Comparison of ENCODE assay signal across 16 cellular contexts in genomic region chr3:145903472-145904013, GRCh38.
"Had no signal": no experiment of that assay in that cellular context is flagged by ENCODE, and none has a peak within 500 bp of the region (broad histone marks: within the 10 kb centered on the region; RNA-seq: fewer than 3 reads in every experiment).

No MANE protein-coding gene starts in this region.

- H3K4me1 ChIP-seq: lower lobe of right lung, parathyroid adenoma had no signal

- H3K36me3 ChIP-seq: esophagus squamous epithelium, lower lobe of right lung had no signal

- FAIRE-seq: astrocyte, small intestine had no signal

- ATAC-seq: activated CD4-positive, alpha-beta T cell treated with anti-CD3 and anti-CD28 coated beads for 36 hours; activated CD8-positive, alpha-beta T cell treated with anti-CD3 and anti-CD28 coated beads for 36 hours; activated naive CD8-positive, alpha-beta T cell treated with anti-CD3 and anti-CD28 coated beads, Interleukin-2, amount 50 U/mL, for 24 hours had no signal

- H3K27ac ChIP-seq: esophagus squamous epithelium, lower lobe of right lung, parathyroid adenoma, VCaP had no signal

- H3K9ac ChIP-seq: parathyroid adenoma had no signal

- DNase-seq: activated CD4-positive, alpha-beta T cell treated with anti-CD3 and anti-CD28 coated beads for 36 hours; activated CD8-positive, alpha-beta memory T cell treated with anti-CD3 and anti-CD28 coated beads, Interleukin-2, amount 50 U/mL, for 4 hours; activated CD8-positive, alpha-beta T cell treated with anti-CD3 and anti-CD28 coated beads for 36 hours; activated naive CD4-positive, alpha-beta T cell; activated naive CD8-positive, alpha-beta T cell treated with anti-CD3 and anti-CD28 coated beads, Interleukin-2, amount 50 U/mL, for 24 hours; esophagus squamous epithelium; foreskin fibroblast; glutamatergic neuron; lower lobe of right lung; retina; small intestine; substantia nigra; trophoblast cell had no signal

- H3K4me3 ChIP-seq: esophagus squamous epithelium, lower lobe of right lung had no signal

- H3K9me3 ChIP-seq: esophagus squamous epithelium, lower lobe of right lung had no signal
